ENCODE assay signal across 35 cellular contexts in genomic region chr16:29978564-29979270, GRCh38. TPM values are rescaled to one million over a fixed set of nuclear protein-coding genes. Genes with fewer than 3 reads are reported as not detected.
A peak's percentile ranks its signal among the peaks of the same experiment; 100 is the strongest.
DNase-seq lines count a peak whose midpoint lies in the region; ATAC-seq, FAIRE-seq and TF ChIP-seq lines count a peak whose summit lies in the region.
"Had no signal": no experiment of that assay in that cellular context is flagged by ENCODE, and none has a peak within 500 bp of the region (broad histone marks: within the 10 kb centered on the region; RNA-seq: fewer than 3 reads in every experiment).

No MANE protein-coding gene starts in this region.

- H2AFZ ChIP-seq in SK-N-SH (ENCODE audit: low read depth) (no peak overlapping the region), endothelial cell of umbilical vein (ENCODE audit: low read depth, low read length) (no peak overlapping the region)

- H3K36me3 Mint-ChIP-seq in stimulated activated effector memory CD8-positive, alpha-beta T cell treated with anti-CD3 and anti-CD28 coated beads, Interleukin-12 subunit alpha, Interleukin-12 subunit beta, amount 100 ng/mL, for 72 hours, result peaks cover 74% of the 10 kb centered on the region

- CTCF ChIA-PET in SK-N-SH (lab: Yijun Ruan, JAX) (interaction anchor here (0.6 to 8.2 kb wide), 5 partner anchors 8 to 130 kb away, joined by 3 to 41 read pairs (median 4); no protein-coding TSS in a partner anchor), endothelial cell of umbilical vein (lab: Charles Lee) (no interaction called here)

- no peak overlapping the region for H3K4me2 ChIP-seq in SK-N-SH
- H3K4me2 ChIP-seq in endothelial cell of umbilical vein (ENCODE audit: insufficient read depth, low read length), result no peak overlapping the region

- H4K20me1 ChIP-seq in SK-N-SH (ENCODE audit: insufficient read depth), result peaks cover 38% of the 10 kb centered on the region
- H4K20me1 ChIP-seq in endothelial cell of umbilical vein (replicated peaks; ENCODE audit: control insufficient read depth, extremely low read depth, insufficient read depth, low read length), result no peaks in the 10 kb centered on the region

- H3K27me3 ChIP-seq in SK-N-SH (ENCODE audit: insufficient read depth) (no peaks in the 10 kb centered on the region), H7 (ENCODE audit: control insufficient read depth, insufficient read depth, low read length) (no peaks in the 10 kb centered on the region), endothelial cell of umbilical vein (ENCODE audit: control insufficient read depth in 2 of 2, insufficient read depth in 2 of 2, low read length in 2 of 2) (no peaks in the 10 kb centered on the region), SJCRH30 (no peaks in the 10 kb centered on the region)
- H3K27me3 ChIP-seq: MG63, tibial artery had no signal

- H3K9me3 ChIP-seq in SK-N-SH, result no peaks in the 10 kb centered on the region
- H3K9me3 ChIP-seq in endothelial cell of umbilical vein (replicated peaks; ENCODE audit: control insufficient read depth, insufficient read depth, low read length), result no peaks in the 10 kb centered on the region
- H3K9me3 ChIP-seq in SJCRH30 (replicated peaks), result no peaks in the 10 kb centered on the region
- H3K9me3 ChIP-seq: MG63, tibial artery had no signal

- no peak overlapping the region for H3K4me3 Mint-ChIP-seq in stimulated activated effector memory CD8-positive, alpha-beta T cell treated with anti-CD3 and anti-CD28 coated beads, Interleukin-12 subunit alpha, Interleukin-12 subunit beta, amount 100 ng/mL, for 72 hours
- H3K4me3 Mint-ChIP-seq: activated naive CD4-positive, alpha-beta T cell treated with anti-CD3 and anti-CD28 coated beads, Interleukin-2, amount 10 ng/mL, durations not matched to agents 7 days and 5 days; naive thymus-derived CD4-positive, alpha-beta T cell had no signal

- no peak for TF ChIP-seq RAD21 in SK-N-SH (IDR thresholded peaks at IDR 0.05; ENCODE audit: low read length)

- peaks cover 20 to 23% of the 10 kb centered on the region in 2 experiments; a peak in 3 of 4 replicates for H3K4me1 ChIP-seq in SK-N-SH (ENCODE audit: control insufficient read depth in 1 of 2, insufficient read depth in 2 of 2, low read depth in 1 of 2, low read length in 1 of 2)
- H3K4me1 ChIP-seq in endothelial cell of umbilical vein (ENCODE audit: control insufficient read depth, extremely low read depth, insufficient read depth, low read length), result peaks cover 47% of the 10 kb centered on the region
- H3K4me1 ChIP-seq in SJCRH30, result 0 out of 2 replicates have a peak, but pooled peaks cover 3% of the 10 kb centered on the region

- FAIRE-seq in endothelial cell of umbilical vein (lab: Jason Lieb, UNC), result no peak
- FAIRE-seq: GM12892, H54, kidney, TTC549 had no signal

- H3K9me1 ChIP-seq in endothelial cell of umbilical vein (replicated peaks; ENCODE audit: control insufficient read depth, extremely low read depth, insufficient read depth, low read length), result no peaks in the 10 kb centered on the region

- dilution Hi-C loops in endothelial cell of umbilical vein (cut with MboI; ENCODE audit: extremely low pct_ligation_motif_present, low sequenced_read_pairs), result no loop called here

- H3K4me1 Mint-ChIP-seq in stimulated activated effector memory CD8-positive, alpha-beta T cell treated with anti-CD3 and anti-CD28 coated beads, Interleukin-12 subunit alpha, Interleukin-12 subunit beta, amount 100 ng/mL, for 72 hours, result peaks cover 42% of the 10 kb centered on the region

- no peak overlapping the region for H3K4me3 ChIP-seq in SK-N-SH (ENCODE audit: low read depth in 2 of 2, low read length in 1 of 2)
- no peak overlapping the region for H3K4me3 ChIP-seq in H7 (ENCODE audit: insufficient read depth, low read depth, low read length)
- no peak overlapping the region for H3K4me3 ChIP-seq in endothelial cell of umbilical vein (replicated peaks in 1 of 3; ENCODE audit: insufficient read depth in 1 of 3, low read depth in 1 of 3, low read length in 3 of 3)
- no peak overlapping the region for H3K4me3 ChIP-seq in SJCRH30
- H3K4me3 ChIP-seq: lung, MG63, tibial artery had no signal

- no peaks in the 10 kb centered on the region for H3K9me2 ChIP-seq in SK-N-SH

- no peak for TF ChIP-seq EP300 in SK-N-SH (IDR thresholded peaks at IDR 0.05; ENCODE audit: borderline replicate concordance in 1 of 2, low read depth in 1 of 2, low read length in 1 of 2)

- no peaks in the 10 kb centered on the region for H3F3A ChIP-seq in SK-N-SH (replicated peaks; ENCODE audit: insufficient read depth)

- DNase-seq in SK-N-SH, result peak; percentile 4
- peak; percentile 14 for DNase-seq in H7
- no peak for DNase-seq in endothelial cell of umbilical vein (ENCODE audit: low read depth, low spot score)
- DNase-seq in stimulated activated effector memory CD8-positive, alpha-beta T cell treated with anti-CD3 and anti-CD28 coated beads, Interleukin-12 subunit alpha, Interleukin-12 subunit beta, amount 100 ng/mL, for 72 hours (ENCODE audit: low spot score in 2 of 2), result no peak
- DNase-seq in SJCRH30, result no peak
- DNase-seq: activated CD4-positive, alpha-beta T cell treated with anti-CD3 and anti-CD28 coated beads, Interleukin-2, amount 50 U/mL, for 48 hours; activated naive CD4-positive, alpha-beta T cell treated with anti-CD3 and anti-CD28 coated beads, Interleukin-2, amount 10 ng/mL, durations not matched to agents 7 days and 5 days; amygdala; C1 segment of cervical spinal cord; COR-L47; DMS53; effector CD8-positive, alpha-beta T cell; erythroblast; KG1; kidney; MG63; naive thymus-derived CD4-positive, alpha-beta T cell; NCI-H1105; NCI-H187; NCI-H446 treated with DMSO at 0.1 percent for 48 hours; NCI-H774; nucleus accumbens; stimulated activated naive CD4-positive, alpha-beta T cell treated with Interleukin-2 at 50 U/mL for 16 hours; tibial artery had no signal

- TF ChIP-seq POLR2A in endothelial cell of umbilical vein (IDR thresholded peaks at IDR 0.05; ENCODE audit: low read depth, low read length), result no peak

- H3K27ac ChIP-seq in SK-N-SH (ENCODE audit: low read depth in 2 of 2, low read length in 1 of 2) (no peak overlapping the region), endothelial cell of umbilical vein (ENCODE audit: insufficient read depth, low read depth, low read length) (peak overlapping the region; percentile 81), SJCRH30 (no peak overlapping the region)
- H3K27ac ChIP-seq: 22Rv1, HL-60, tibial artery had no signal

- BruUV-seq in endothelial cell of umbilical vein (replicated peaks; lab: Mats Ljungman, UMichigan), result no TSS peak

- ATAC-seq in SK-N-SH treated with all-trans-retinoic acid at 6 μM for 48 hours (no peak), esophagus mucosa (no peak), GM18498 (IDR thresholded peaks at IDR 0.05; ENCODE audit: unreplicated experiment) (no peak)
- ATAC-seq in stimulated activated effector memory CD8-positive, alpha-beta T cell treated with anti-CD3 and anti-CD28 coated beads, Interleukin-12 subunit alpha, Interleukin-12 subunit beta, amount 100 ng/mL, for 72 hours, result no peak
- ATAC-seq: naive thymus-derived CD4-positive, alpha-beta T cell; Panc1 had no signal

- POLR2A ChIA-PET in SK-N-SH (lab: Yijun Ruan, JAX), result no interaction called here
- POLR2A ChIA-PET in endothelial cell of umbilical vein (lab: Charles Lee), result no interaction called here

- peaks cover 46% of the 10 kb centered on the region for H3K79me2 ChIP-seq in SK-N-SH (ENCODE audit: insufficient read depth)
- H3K79me2 ChIP-seq in endothelial cell of umbilical vein (ENCODE audit: control insufficient read depth, insufficient read depth, low read length), result peaks cover 67% of the 10 kb centered on the region

- H3K9ac ChIP-seq in SK-N-SH (no peak overlapping the region), endothelial cell of umbilical vein (replicated peaks; ENCODE audit: extremely low read depth, insufficient read depth, low read length) (no peak overlapping the region)

- intact Hi-C loops in endothelial cell of umbilical vein (cut with micrococcal nuclease), result loop anchor here (5.0 kb wide), 1 partner anchor 186 kb away; the partner anchor contains the start of gene KIF22

- 100% methylated on average over 7 of the region's 9 CpGs for WGBS in SK-N-SH (ENCODE audit: low lambda C conversion rate)

- peak overlapping the region; percentile 1 for H3K27ac Mint-ChIP-seq in stimulated activated effector memory CD8-positive, alpha-beta T cell treated with anti-CD3 and anti-CD28 coated beads, Interleukin-12 subunit alpha, Interleukin-12 subunit beta, amount 100 ng/mL, for 72 hours
- H3K27ac Mint-ChIP-seq: activated naive CD4-positive, alpha-beta T cell treated with anti-CD3 and anti-CD28 coated beads, Interleukin-2, amount 10 ng/mL, durations not matched to agents 7 days and 5 days had no signal

- H3K36me3 ChIP-seq in SK-N-SH (replicated peaks in 1 of 2; ENCODE audit: control insufficient read depth in 1 of 2, insufficient read depth in 2 of 2, low read length in 1 of 2), result peaks cover 29 to 65% of the 10 kb centered on the region in 2 experiments
- H3K36me3 ChIP-seq in H7 (replicated peaks; ENCODE audit: control insufficient read depth, insufficient read depth, low read length), result peaks cover 43% of the 10 kb centered on the region
- H3K36me3 ChIP-seq in endothelial cell of umbilical vein (ENCODE audit: control insufficient read depth in 2 of 2, extremely low read depth in 1 of 2, insufficient read depth in 2 of 2, low read length in 2 of 2), result peaks cover 35 to 53% of the 10 kb centered on the region in 2 experiments
- H3K36me3 ChIP-seq in SJCRH30, result peaks cover 27% of the 10 kb centered on the region

- no peaks in the 10 kb centered on the region for H3K9me3 Mint-ChIP-seq in stimulated activated effector memory CD8-positive, alpha-beta T cell treated with anti-CD3 and anti-CD28 coated beads, Interleukin-12 subunit alpha, Interleukin-12 subunit beta, amount 100 ng/mL, for 72 hours
- H3K9me3 Mint-ChIP-seq: activated naive CD4-positive, alpha-beta T cell treated with anti-CD3 and anti-CD28 coated beads, Interleukin-2, amount 10 ng/mL, durations not matched to agents 7 days and 5 days; naive thymus-derived CD4-positive, alpha-beta T cell had no signal

- TF ChIP-seq CTCF in SK-N-SH (IDR thresholded peaks at IDR 0.05), result no peak
- TF ChIP-seq CTCF in endothelial cell of umbilical vein (IDR thresholded peaks at IDR 0.05; ENCODE audit: extremely low read depth in 1 of 2, insufficient read depth in 1 of 2, low read depth in 1 of 2, low read length in 2 of 2), result no peak

RNA-seq across cellular contexts. Expression of gene TAOK2, which starts 5.0 kb away (rescaled TPM):
- 21.9 and 23.1 TPM in 2 replicates for polyA plus RNA-seq in SK-N-SH (2012; rRNA removed)
- polyA plus RNA-seq in SK-N-SH (2012; cell fraction: cytosol; rRNA removed), result 7.2 and 11.2 TPM in 2 replicates
- polyA plus RNA-seq in SK-N-SH (2012; cell fraction: nucleus; rRNA removed), result 59.6 and 71.3 TPM in 2 replicates
- 39.9 and 41.3 TPM in 2 replicates for total RNA-seq in H7 (2014; rRNA removed; shearing (Covaris generic))
- total RNA-seq in endothelial cell of umbilical vein, result 112 and 114 TPM in 2 replicates
- polyA plus RNA-seq in endothelial cell of umbilical vein, result 52.8 and 57.5 TPM in 2 replicates
- 31.8 and 41.7 TPM in 2 replicates for polyA plus RNA-seq in endothelial cell of umbilical vein (2011; cell fraction: cytosol; rRNA removed)
- 179 and 192 TPM in 2 replicates for polyA plus RNA-seq in endothelial cell of umbilical vein (2011; cell fraction: nucleus; rRNA removed)
- polyA plus RNA-seq in endothelial cell of umbilical vein (2012), result 44.4 and 50.9 TPM in 2 replicates
- polyA minus RNA-seq in endothelial cell of umbilical vein, result 71.1 and 77.2 TPM in 2 replicates
- polyA minus RNA-seq in endothelial cell of umbilical vein (2011; cell fraction: cytosol; rRNA and poly(A)+ RNA removed), result 15.8 TPM
- 63.8 and 70.5 TPM in 2 replicates for polyA minus RNA-seq in endothelial cell of umbilical vein (2011; cell fraction: nucleus; rRNA and poly(A)+ RNA removed)
- total RNA-seq in SJCRH30 (2014; rRNA removed; shearing (Covaris generic)), result 27.3 and 30.6 TPM in 2 replicates
- total RNA-seq in esophagus mucosa, result 17.7 TPM

RNA-seq across cellular contexts. Expression of gene HIRIP3, which starts 16.7 kb away (rescaled TPM):
- 15.4 and 18.9 TPM in 2 replicates for polyA plus RNA-seq in SK-N-SH (2012; rRNA removed)
- 10.2 and 14.3 TPM in 2 replicates for polyA plus RNA-seq in SK-N-SH (2012; cell fraction: cytosol; rRNA removed)
- 10.6 and 15.2 TPM in 2 replicates for polyA plus RNA-seq in SK-N-SH (2012; cell fraction: nucleus; rRNA removed)
- 19.0 and 20.5 TPM in 2 replicates for total RNA-seq in H7 (2014; rRNA removed; shearing (Covaris generic))
- 8.6 and 8.7 TPM in 2 replicates for total RNA-seq in endothelial cell of umbilical vein
- polyA plus RNA-seq in endothelial cell of umbilical vein, result 6.7 and 7.2 TPM in 2 replicates
- 8.2 and 8.8 TPM in 2 replicates for polyA plus RNA-seq in endothelial cell of umbilical vein (2011; cell fraction: cytosol; rRNA removed)
- 3.6 and 5.0 TPM in 2 replicates for polyA plus RNA-seq in endothelial cell of umbilical vein (2011; cell fraction: nucleus; rRNA removed)
- polyA plus RNA-seq in endothelial cell of umbilical vein (2012), result 5.0 and 6.0 TPM in 2 replicates
- 1.5 and 2.9 TPM in 2 replicates for polyA minus RNA-seq in endothelial cell of umbilical vein
- polyA minus RNA-seq in endothelial cell of umbilical vein (2011; cell fraction: cytosol; rRNA and poly(A)+ RNA removed), result 14.5 TPM
- polyA minus RNA-seq in endothelial cell of umbilical vein (2011; cell fraction: nucleus; rRNA and poly(A)+ RNA removed), result 0.96 and 1.9 TPM in 2 replicates
- total RNA-seq in SJCRH30 (2014; rRNA removed; shearing (Covaris generic)), result 10.9 and 12.5 TPM in 2 replicates
- total RNA-seq in esophagus mucosa, result 7.1 TPM

RNA-seq across cellular contexts. Expression of gene TMEM219, which starts 16.8 kb away (rescaled TPM):
- 95.0 and 101 TPM in 2 replicates for polyA plus RNA-seq in SK-N-SH (2012; rRNA removed)
- 66.9 and 81.3 TPM in 2 replicates for polyA plus RNA-seq in SK-N-SH (2012; cell fraction: cytosol; rRNA removed)
- 186 and 201 TPM in 2 replicates for polyA plus RNA-seq in SK-N-SH (2012; cell fraction: nucleus; rRNA removed)
- 88.0 and 97.6 TPM in 2 replicates for total RNA-seq in H7 (2014; rRNA removed; shearing (Covaris generic))
- total RNA-seq in endothelial cell of umbilical vein, result 99.4 and 110 TPM in 2 replicates
- polyA plus RNA-seq in endothelial cell of umbilical vein, result 182 and 201 TPM in 2 replicates
- polyA plus RNA-seq in endothelial cell of umbilical vein (2011; cell fraction: cytosol; rRNA removed), result 108 and 128 TPM in 2 replicates
- polyA plus RNA-seq in endothelial cell of umbilical vein (2011; cell fraction: nucleus; rRNA removed), result 182 and 187 TPM in 2 replicates
- polyA plus RNA-seq in endothelial cell of umbilical vein (2012), result 101 and 131 TPM in 2 replicates
- polyA minus RNA-seq in endothelial cell of umbilical vein, result 76.4 and 77.6 TPM in 2 replicates
- polyA minus RNA-seq in endothelial cell of umbilical vein (2011; cell fraction: cytosol; rRNA and poly(A)+ RNA removed), result 22.7 TPM
- polyA minus RNA-seq in endothelial cell of umbilical vein (2011; cell fraction: nucleus; rRNA and poly(A)+ RNA removed), result 29.9 and 34.0 TPM in 2 replicates
- total RNA-seq in SJCRH30 (2014; rRNA removed; shearing (Covaris generic)), result 29.8 and 32.1 TPM in 2 replicates
- 74.5 TPM for total RNA-seq in esophagus mucosa

RNA-seq across cellular contexts. Expression of gene INO80E, which starts 17.3 kb away (rescaled TPM):
- 43.9 and 46.6 TPM in 2 replicates for polyA plus RNA-seq in SK-N-SH (2012; rRNA removed)
- polyA plus RNA-seq in SK-N-SH (2012; cell fraction: cytosol; rRNA removed), result 45.0 and 50.1 TPM in 2 replicates
- polyA plus RNA-seq in SK-N-SH (2012; cell fraction: nucleus; rRNA removed), result 98.2 and 102 TPM in 2 replicates
- 58.7 and 91.9 TPM in 2 replicates for total RNA-seq in H7 (2014; rRNA removed; shearing (Covaris generic))
- 76.4 and 84.1 TPM in 2 replicates for total RNA-seq in endothelial cell of umbilical vein
- polyA plus RNA-seq in endothelial cell of umbilical vein, result 41.7 and 42.7 TPM in 2 replicates
- polyA plus RNA-seq in endothelial cell of umbilical vein (2011; cell fraction: cytosol; rRNA removed), result 41.6 and 53.4 TPM in 2 replicates
- polyA plus RNA-seq in endothelial cell of umbilical vein (2011; cell fraction: nucleus; rRNA removed), result 53.2 and 82.2 TPM in 2 replicates
- 48.9 and 55.5 TPM in 2 replicates for polyA plus RNA-seq in endothelial cell of umbilical vein (2012)
- 15.1 and 15.5 TPM in 2 replicates for polyA minus RNA-seq in endothelial cell of umbilical vein
- 23.2 TPM for polyA minus RNA-seq in endothelial cell of umbilical vein (2011; cell fraction: cytosol; rRNA and poly(A)+ RNA removed)
- polyA minus RNA-seq in endothelial cell of umbilical vein (2011; cell fraction: nucleus; rRNA and poly(A)+ RNA removed), result 5.2 and 13.4 TPM in 2 replicates
- total RNA-seq in SJCRH30 (2014; rRNA removed; shearing (Covaris generic)), result 54.5 and 55.7 TPM in 2 replicates
- 37.0 TPM for total RNA-seq in esophagus mucosa

RNA-seq across cellular contexts. Expression of gene DOC2A, which starts 32.1 kb away (rescaled TPM):
- polyA plus RNA-seq in SK-N-SH (2012; rRNA removed) (10.3 and 10.4 TPM in 2 replicates), endothelial cell of umbilical vein (0.63 and 1.1 TPM in 2 replicates)
- polyA plus RNA-seq in SK-N-SH (2012; cell fraction: cytosol; rRNA removed), result 2.3 and 4.3 TPM in 2 replicates
- 58.4 and 67.6 TPM in 2 replicates for polyA plus RNA-seq in SK-N-SH (2012; cell fraction: nucleus; rRNA removed)
- 4.1 and 5.3 TPM in 2 replicates for total RNA-seq in H7 (2014; rRNA removed; shearing (Covaris generic))
- total RNA-seq in endothelial cell of umbilical vein (0.58 and 0.60 TPM in 2 replicates), esophagus mucosa (0.20 TPM)
- polyA plus RNA-seq in endothelial cell of umbilical vein (2011; cell fraction: cytosol; rRNA removed), result 0.12 and 0.28 TPM in 2 replicates
- 4.5 and 4.6 TPM in 2 replicates for polyA plus RNA-seq in endothelial cell of umbilical vein (2011; cell fraction: nucleus; rRNA removed)
- 0.46 TPM in 1 of 2 replicates, not detected in the other for polyA plus RNA-seq in endothelial cell of umbilical vein (2012)
- 0.25 and 0.34 TPM in 2 replicates for polyA minus RNA-seq in endothelial cell of umbilical vein
- not detected for polyA minus RNA-seq in endothelial cell of umbilical vein (2011; cell fraction: cytosol; rRNA and poly(A)+ RNA removed)
- polyA minus RNA-seq in endothelial cell of umbilical vein (2011; cell fraction: nucleus; rRNA and poly(A)+ RNA removed), result 0.82 TPM in 2 replicates
- total RNA-seq in SJCRH30 (2014; rRNA removed; shearing (Covaris generic)), result not detected in 2 replicates
- total RNA-seq: T-helper 1 cell treated with Interleukin-12 subunit alpha and Interleukin-12 subunit beta and Interleukin-4 antibody, amounts not matched to agents 30 ng/mL and 1 ng/mL, for 36 hours had no signal

Comparison
In these comparisons a context has a peak if more than half of its experiments do, and no peak if none do; other contexts are left out.
1. DNase-seq: peak in SK-N-SH (single experiment) and H7 (single experiment); none in endothelial cell of umbilical vein (single experiment), stimulated activated effector memory CD8-positive, alpha-beta T cell treated with anti-CD3 and anti-CD28 coated beads, Interleukin-12 subunit alpha, Interleukin-12 subunit beta, amount 100 ng/mL, for 72 hours (0 of 2) and SJCRH30 (0 of 2).